Comparison of ENCODE assay signal across 16 cellular contexts in genomic region chr15:37105795-37106333, GRCh38. TPM values are rescaled to one million over a fixed set of nuclear protein-coding genes. Genes with fewer than 3 reads are reported as not detected.
DNase-seq lines count a peak whose midpoint lies in the region; ATAC-seq, FAIRE-seq and TF ChIP-seq lines count a peak whose summit lies in the region.
"Had no signal": no experiment of that assay in that cellular context is flagged by ENCODE, and none has a peak within 500 bp of the region (broad histone marks: within the 10 kb centered on the region; RNA-seq: fewer than 3 reads in every experiment).

No MANE protein-coding gene starts in this region.

- no peaks in the 10 kb centered on the region for H3K36me3 Mint-ChIP-seq in brain
- H3K36me3 Mint-ChIP-seq: activated naive CD8-positive, alpha-beta T cell treated with anti-CD3 and anti-CD28 coated beads, Interleukin-2, amount 10 ng/mL, durations not matched to agents 7 days and 5 days had no signal

- TF ChIP-seq CTCF in brain (conservative IDR thresholded peaks at IDR 0.05) (no peak), kidney (IDR thresholded peaks at IDR 0.05; ENCODE audit: borderline replicate concordance, extremely low read depth, insufficient read depth) (no peak), MM.1S (IDR thresholded peaks at IDR 0.05; ENCODE audit: low read length) (no peak)

- FAIRE-seq in kidney (lab: Jason Lieb, UNC): no peak
- FAIRE-seq: bronchial epithelial cell had no signal

- intact Hi-C loops in kidney (cut with DNase I): loop anchor here (10.0 kb wide), 1 partner anchor 221 kb away; no protein-coding TSS in a partner anchor

- H3K27ac ChIP-seq in HUES64 (ENCODE audit: low read depth, low read length): no peak overlapping the region
- peak overlapping the region; percentile 1 to 54 for H3K27ac ChIP-seq in kidney (ENCODE audit: low read depth in 2 of 2, low read length in 2 of 2)
- H3K27ac ChIP-seq in MM.1S (ENCODE audit: low read length): no peak overlapping the region
- H3K27ac ChIP-seq: thoracic aorta had no signal

- H3K9me3 ChIP-seq in HUES64 (ENCODE audit: insufficient read depth, low read depth, low read length) (no peaks in the 10 kb centered on the region), kidney (ENCODE audit: control insufficient read depth in 1 of 2, low read length in 2 of 2) (no peaks in the 10 kb centered on the region), MM.1S (replicated peaks; ENCODE audit: insufficient read depth, low read length) (no peaks in the 10 kb centered on the region)
- H3K9me3 ChIP-seq: thoracic aorta had no signal

- no peaks in the 10 kb centered on the region for H3K9me2 ChIP-seq in MM.1S (replicated peaks; ENCODE audit: insufficient read depth, low read length)

- H3K27me3 Mint-ChIP-seq in brain: peaks cover 49% of the 10 kb centered on the region

- H3K27me3 ChIP-seq in HUES64 (ENCODE audit: insufficient read depth, low read length) (peaks cover 85% of the 10 kb centered on the region), MM.1S (replicated peaks; ENCODE audit: insufficient read depth, low read length) (no peaks in the 10 kb centered on the region)

- DNase-seq in kidney: no peak
- peak; percentile 30 for DNase-seq in retina
- no peak for DNase-seq in stimulated activated CD4-positive, alpha-beta T cell treated with anti-CD3 and anti-CD28 coated beads, Interleukin-4, amount 100 ng/mL, for 24 hours
- DNase-seq in MM.1S: no peak
- no peak for DNase-seq in NCI-H1694 (lab: John Stamatoyannopoulos, UW)
- DNase-seq: activated CD4-positive, alpha-beta T cell treated with anti-CD3 and anti-CD28 coated beads, Interleukin-2, amount 50 U/mL, for 1 hour; activated CD8-positive, alpha-beta memory T cell treated with anti-CD3 and anti-CD28 coated beads, Interleukin-2, amount 50 U/mL, for 4 hours had no signal

- H3K4me2 ChIP-seq in MM.1S (ENCODE audit: low read depth, low read length): no peak overlapping the region

- peak overlapping the region; percentile 94 to 98 (median 97) for H3K4me3 Mint-ChIP-seq in brain
- H3K4me3 Mint-ChIP-seq: activated naive CD8-positive, alpha-beta T cell treated with anti-CD3 and anti-CD28 coated beads, Interleukin-2, amount 10 ng/mL, durations not matched to agents 7 days and 5 days; T-helper 1 cell treated with Interleukin-12 subunit alpha and Interleukin-12 subunit beta and Interleukin-4 antibody, amounts not matched to agents 30 μg/mL and 1 μg/mL, for 36 hours had no signal

- peaks cover 69% of the 10 kb centered on the region for H3K4me1 Mint-ChIP-seq in brain

- H3K27ac Mint-ChIP-seq in brain: peak overlapping the region; percentile 98 to 100 (median 99)
- H3K27ac Mint-ChIP-seq: activated naive CD8-positive, alpha-beta T cell treated with anti-CD3 and anti-CD28 coated beads, Interleukin-2, amount 10 ng/mL, durations not matched to agents 7 days and 5 days; stimulated activated memory B cell treated with anti-CD40 and anti-IgM and Interleukin-4, amounts not matched to agents 10 μg/mL and 1 μg/mL and 100 μg/mL, for 72 hours; T-helper 1 cell treated with Interleukin-12 subunit alpha and Interleukin-12 subunit beta and Interleukin-4 antibody, amounts not matched to agents 30 μg/mL and 1 μg/mL, for 36 hours had no signal

- peaks cover 0 to 27% (median 0%) of the 10 kb centered on the region in 5 experiments for H3K9me3 Mint-ChIP-seq in brain
- H3K9me3 Mint-ChIP-seq: activated naive CD8-positive, alpha-beta T cell treated with anti-CD3 and anti-CD28 coated beads, Interleukin-2, amount 10 ng/mL, durations not matched to agents 7 days and 5 days; T-helper 1 cell treated with Interleukin-12 subunit alpha and Interleukin-12 subunit beta and Interleukin-4 antibody, amounts not matched to agents 30 μg/mL and 1 μg/mL, for 36 hours had no signal

- ATAC-seq in HG03521 (IDR thresholded peaks at IDR 0.05; ENCODE audit: unreplicated experiment): no peak
- ATAC-seq: stimulated activated memory B cell treated with anti-CD40 and anti-IgM and Interleukin-4, amounts not matched to agents 10 μg/mL and 1 μg/mL and 100 μg/mL, for 72 hours had no signal

- H4K20me1 ChIP-seq in MM.1S (ENCODE audit: insufficient read depth, low read length): no peaks in the 10 kb centered on the region

- H3F3A ChIP-seq in MM.1S (ENCODE audit: insufficient read depth, low read length): peaks cover 3% of the 10 kb centered on the region; the same call in 1 of the 2 replicates

- WGBS in HUES64: 11% methylated on average over 5 of the region's 5 CpGs

- H3K4me1 ChIP-seq in HUES64 (ENCODE audit: insufficient read depth, low read length) (peaks cover 49% of the 10 kb centered on the region), kidney (ENCODE audit: control insufficient read depth in 1 of 2, insufficient read depth in 1 of 2, low read depth in 1 of 2, low read length in 2 of 2) (peaks cover 0 to 3% of the 10 kb centered on the region in 2 donors), MM.1S (ENCODE audit: low read length) (no peaks in the 10 kb centered on the region)

- H3K36me3 ChIP-seq in HUES64 (ENCODE audit: insufficient read depth, low read length) (no peaks in the 10 kb centered on the region), kidney (ENCODE audit: control insufficient read depth in 1 of 2, insufficient read depth in 2 of 2, low read length in 2 of 2) (no peaks in the 10 kb centered on the region), MM.1S (replicated peaks; ENCODE audit: insufficient read depth, low read length) (no peaks in the 10 kb centered on the region)
- H3K36me3 ChIP-seq: thoracic aorta had no signal

- no peak overlapping the region for H3K9ac ChIP-seq in HUES64 (ENCODE audit: low read depth, low read length)
- H3K9ac ChIP-seq in kidney (ENCODE audit: low read length in 2 of 2): no peak overlapping the region
- no peak overlapping the region for H3K9ac ChIP-seq in MM.1S (ENCODE audit: low read length)

- H3K79me2 ChIP-seq in MM.1S (ENCODE audit: low read length): no peaks in the 10 kb centered on the region

- H3K4me3 ChIP-seq in HUES64 (ENCODE audit: low read length) (peak overlapping the region; percentile 57; the same call in 1 of the 2 replicates), kidney (ENCODE audit: low read length in 2 of 2) (peak overlapping the region; percentile 3 to 60), MM.1S (ENCODE audit: low read length) (no peak overlapping the region)

- H2AFZ ChIP-seq in MM.1S (ENCODE audit: low read length): no peak overlapping the region

RNA-seq across cellular contexts. Expression of gene MEIS2, which starts 5.5 kb away (rescaled TPM):
- polyA plus RNA-seq in HUES64 (2013, experiment 1 of 2): 15.0 TPM
- 20.2 TPM for polyA plus RNA-seq in HUES64 (2013, experiment 2 of 2)
- polyA plus RNA-seq in brain (ENCODE audit: insufficient read depth, low read depth, low replicate concordance) (7.0 TPM), kidney (ENCODE audit: insufficient read depth, low read depth, low replicate concordance) (14.7 TPM)
- 50.9 TPM for total RNA-seq in kidney
- total RNA-seq: activated naive CD8-positive, alpha-beta T cell treated with anti-CD3 and anti-CD28 coated beads, Interleukin-2, amount 10 ng/mL, durations not matched to agents 7 days and 5 days had no signal
- polyA plus RNA-seq: CD14-positive monocyte had no signal

Comparison
In these comparisons a context has a peak if more than half of its experiments do, and no peak if none do; other contexts are left out.
1. H3K27ac ChIP-seq: peak in kidney (2 of 2); none in HUES64 (single experiment) and MM.1S (single experiment).